ENCODE assay signal across 8 cellular contexts in the genomic region with DNA sequence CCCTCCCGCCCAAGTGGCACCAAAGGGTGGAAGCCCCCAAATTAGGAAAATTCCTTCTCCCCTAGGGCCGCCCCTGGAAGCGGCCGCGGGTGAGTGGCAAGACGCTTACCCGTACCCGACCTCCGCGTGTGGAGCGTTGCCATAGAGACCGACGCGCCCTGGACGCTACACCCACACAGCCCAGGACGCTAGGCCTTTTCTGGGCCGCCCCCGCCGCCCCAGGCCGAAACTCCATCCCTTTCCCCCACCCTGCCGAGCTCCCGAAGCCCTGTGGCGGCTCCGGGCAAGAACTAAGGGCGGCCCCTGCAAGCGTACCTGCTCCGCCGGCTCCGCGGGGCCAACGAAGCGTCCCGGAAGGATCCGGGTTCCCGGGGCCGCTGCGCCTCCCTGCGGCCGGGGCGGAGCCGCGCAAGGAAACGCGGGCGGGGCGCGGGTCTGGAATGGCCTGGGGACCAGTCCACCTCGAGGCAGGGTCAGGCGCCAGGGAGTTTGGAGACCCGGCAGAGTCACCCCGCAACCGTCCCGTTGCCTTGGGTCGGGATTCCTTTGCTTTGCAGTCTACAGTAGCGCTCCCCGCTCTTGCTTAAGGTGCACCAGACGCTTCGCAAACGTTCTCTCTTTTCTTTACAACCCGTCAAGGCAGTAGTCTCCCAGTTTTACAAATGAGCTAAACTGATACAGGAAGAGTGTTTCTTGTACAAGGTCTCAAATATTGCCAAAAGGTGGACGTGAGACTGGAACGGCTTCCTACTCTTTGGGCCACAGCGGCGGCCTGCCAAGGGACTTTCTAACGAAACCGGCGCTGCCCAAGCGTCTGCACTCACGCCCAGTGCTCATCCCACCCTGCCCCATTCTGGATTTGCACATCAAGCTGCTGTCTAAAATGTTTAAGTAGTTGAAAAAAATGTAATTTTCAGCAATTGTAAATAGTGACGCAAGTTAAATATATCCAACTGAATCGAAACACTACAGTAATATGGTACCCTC. TPM values are rescaled to one million over a fixed set of nuclear protein-coding genes. Genes with fewer than 3 reads are reported as not detected.
DNase-seq lines count a peak whose midpoint lies in the region; ATAC-seq and TF ChIP-seq lines count a peak whose summit lies in the region.

A gene with protein sequence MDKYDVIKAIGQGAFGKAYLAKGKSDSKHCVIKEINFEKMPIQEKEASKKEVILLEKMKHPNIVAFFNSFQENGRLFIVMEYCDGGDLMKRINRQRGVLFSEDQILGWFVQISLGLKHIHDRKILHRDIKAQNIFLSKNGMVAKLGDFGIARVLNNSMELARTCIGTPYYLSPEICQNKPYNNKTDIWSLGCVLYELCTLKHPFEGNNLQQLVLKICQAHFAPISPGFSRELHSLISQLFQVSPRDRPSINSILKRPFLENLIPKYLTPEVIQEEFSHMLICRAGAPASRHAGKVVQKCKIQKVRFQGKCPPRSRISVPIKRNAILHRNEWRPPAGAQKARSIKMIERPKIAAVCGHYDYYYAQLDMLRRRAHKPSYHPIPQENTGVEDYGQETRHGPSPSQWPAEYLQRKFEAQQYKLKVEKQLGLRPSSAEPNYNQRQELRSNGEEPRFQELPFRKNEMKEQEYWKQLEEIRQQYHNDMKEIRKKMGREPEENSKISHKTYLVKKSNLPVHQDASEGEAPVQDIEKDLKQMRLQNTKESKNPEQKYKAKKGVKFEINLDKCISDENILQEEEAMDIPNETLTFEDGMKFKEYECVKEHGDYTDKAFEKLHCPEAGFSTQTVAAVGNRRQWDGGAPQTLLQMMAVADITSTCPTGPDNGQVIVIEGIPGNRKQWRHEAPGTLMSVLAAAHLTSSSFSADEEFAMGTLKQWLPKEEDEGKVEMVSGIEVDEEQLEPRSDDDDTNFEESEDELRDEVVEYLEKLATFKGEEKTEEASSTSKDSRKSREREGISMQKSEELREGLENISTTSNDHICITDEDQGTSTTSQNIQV (minus strand): TSS at position 360 of the 987 bp plus-strand sequence. CDS start 1,591 bp downstream, outside the sequence.

- TF ChIP-seq POLR2A in erythroblast (IDR thresholded peaks at IDR 0.05; ENCODE audit: low read length), result no peak

- TF ChIP-seq CTCF in AG10803 (conservative IDR thresholded peaks at IDR 0.05; ENCODE audit: low read length), result peak; percentile 51

- peak; percentile 29 for DNase-seq in AG10803 (ENCODE audit: low read depth)
- DNase-seq in NCI-H69 (lab: John Stamatoyannopoulos, UW), result peak; percentile 70
- DNase-seq in activated T-cell treated with anti-CD3 and anti-CD28 coated beads for 24 hours (ENCODE audit: low read depth), result peak; percentile 39
- DNase-seq in erythroblast (lab: John Stamatoyannopoulos, UW), result peak; percentile 73 to 83
- DNase-seq in mucosa of gallbladder (ENCODE audit: low spot score), result peak; percentile 50
- peak; percentile 35 for DNase-seq in stimulated activated CD8-positive, alpha-beta memory T cell treated with anti-CD3 and anti-CD28 coated beads, Interleukin-4, amount 100 ng/mL, for 24 hours (ENCODE audit: low read depth)

- H3K4me3 ChIP-seq in AG10803 (ENCODE audit: low read length), result peak within 1 kb of the TSS; percentile 68

- ATAC-seq in GM18861 (IDR thresholded peaks at IDR 0.05; ENCODE audit: unreplicated experiment), result peak; percentile 46
- ATAC-seq in HG03097 (IDR thresholded peaks at IDR 0.05; ENCODE audit: low FRiP score, unreplicated experiment), result peak; percentile 56

RNA-seq across cellular contexts. Expression of the gene that starts here (rescaled TPM):
- total RNA-seq in mucosa of gallbladder, result 0.29 TPM

Comparison
In these comparisons a context has a peak if more than half of its experiments do, and no peak if none do; other contexts are left out.
1. Peak in every context shown above with its lines: DNase-seq, ATAC-seq and H3K4me3 ChIP-seq.
2. Peak in DNase-seq in mucosa of gallbladder; RNA of the gene not detected or under 1 TPM.